12 cellular contexts compared by ENCODE assay signal in the genomic region with DNA sequence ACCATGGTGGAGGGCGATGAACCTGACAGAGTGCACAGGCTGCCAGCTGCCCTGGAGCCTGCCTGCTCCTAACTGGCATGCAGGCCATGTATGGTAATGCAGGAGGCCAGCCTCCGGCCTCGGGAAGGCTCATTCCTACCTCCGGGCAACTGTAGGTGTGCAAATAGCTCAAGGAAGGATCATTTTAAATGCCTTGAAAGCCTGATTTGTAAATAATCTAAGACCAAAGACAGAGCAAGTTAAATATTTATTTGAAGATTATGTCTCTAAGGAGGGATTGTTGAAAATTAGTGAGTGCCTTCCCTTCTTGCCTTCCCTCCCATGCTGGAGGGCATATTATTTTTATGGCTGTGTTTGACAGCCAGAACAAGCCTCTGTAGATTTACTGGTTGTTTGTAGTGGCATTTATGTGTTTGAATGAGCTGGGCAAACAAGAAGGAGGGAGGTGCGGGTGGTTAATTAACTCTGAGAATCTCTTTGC.
DNase-seq lines count a peak whose midpoint lies in the region; ATAC-seq and TF ChIP-seq lines count a peak whose summit lies in the region.
"Had no signal": no experiment of that assay in that cellular context is flagged by ENCODE, and none has a peak within 500 bp of the region (broad histone marks: within the 10 kb centered on the region; RNA-seq: fewer than 3 reads in every experiment).

No MANE protein-coding gene starts in this region.

- no peak overlapping the region for H3K4me3 Mint-ChIP-seq in H9
- H3K4me3 Mint-ChIP-seq: activated CD8-positive, alpha-beta T cell treated with anti-CD3 and anti-CD28 coated beads, Interleukin-2, amount 10 ng/mL, durations not matched to agents 7 days and 5 days; activated naive CD4-positive, alpha-beta T cell treated with anti-CD3 and anti-CD28 coated beads for 36 hours had no signal

- H3K4me1 ChIP-seq in A673 (ENCODE audit: insufficient read depth, low read length, poor library complexity, severe bottlenecking): peaks cover 67% of the 10 kb centered on the region
- H3K4me1 ChIP-seq in H9 (ENCODE audit: insufficient read depth, low read length): peaks cover 3% of the 10 kb centered on the region; the same call in 1 of the 2 replicates
- peaks cover 9% of the 10 kb centered on the region for H3K4me1 ChIP-seq in body of pancreas
- H3K4me1 ChIP-seq in mesendoderm (ENCODE audit: control insufficient read depth, low read depth, low read length): no peaks in the 10 kb centered on the region
- no peaks in the 10 kb centered on the region for H3K4me1 ChIP-seq in aorta (ENCODE audit: control insufficient read depth in 1 of 2, insufficient read depth in 2 of 2, low read length in 2 of 2)
- H3K4me1 ChIP-seq: Peyer's patch had no signal

- no peak overlapping the region for H3K27ac Mint-ChIP-seq in H9
- H3K27ac Mint-ChIP-seq: activated CD8-positive, alpha-beta T cell treated with anti-CD3 and anti-CD28 coated beads, Interleukin-2, amount 10 ng/mL, durations not matched to agents 7 days and 5 days; activated naive CD4-positive, alpha-beta T cell treated with anti-CD3 and anti-CD28 coated beads for 36 hours had no signal

- no peak overlapping the region for H2BK120ac ChIP-seq in H9 (ENCODE audit: low read depth, low read length, poor library complexity, severe bottlenecking)
- H2BK120ac ChIP-seq in mesendoderm (ENCODE audit: low read depth, low read length): no peak overlapping the region

- H4K91ac ChIP-seq in H9 (ENCODE audit: insufficient read length, low read depth, low read length): no peak overlapping the region

- CTCF ChIA-PET in A673 (lab: Charles Lee): no interaction called here

- H3K27ac ChIP-seq in A673 (ENCODE audit: low read depth, low read length, poor library complexity, severe bottlenecking): peak overlapping the region; percentile 70
- H3K27ac ChIP-seq in H9 (ENCODE audit: insufficient read length, low read depth, low read length): no peak overlapping the region
- no peak overlapping the region for H3K27ac ChIP-seq in body of pancreas
- H3K27ac ChIP-seq in mesendoderm (ENCODE audit: low read depth, low read length): no peak overlapping the region
- no peak overlapping the region for H3K27ac ChIP-seq in aorta (ENCODE audit: low read depth in 1 of 2, low read length in 2 of 2)
- H3K27ac ChIP-seq: Peyer's patch had no signal

- DNase-seq in A673 (ENCODE audit: low spot score) (no peak), H9 (no peak), body of pancreas (peak in 3 of 4 donors; percentile 21 to 32 (median 32)), mesendoderm (peak; percentile 29), activated gamma-delta T cell treated with Interleukin-2 at 50 U/mL for 16 hours (no peak), aorta (no peak), OCI-M1 (lab: John Stamatoyannopoulos, UW) (no peak)
- no peak for DNase-seq in activated effector memory CD4-positive, alpha-beta T cell treated with anti-CD3 and anti-CD28 coated beads, Interleukin-2, amount 50 U/mL, for 16 hours
- DNase-seq: activated CD8-positive, alpha-beta T cell treated with anti-CD3 and anti-CD28 coated beads, Interleukin-2, amount 10 ng/mL, durations not matched to agents 7 days and 5 days; activated naive CD4-positive, alpha-beta T cell treated with anti-CD3 and anti-CD28 coated beads for 36 hours; NCI-H1930; Peyer's patch had no signal

- H3T11ph ChIP-seq in H9 (ENCODE audit: low read length): no peak overlapping the region

- H3K23me2 ChIP-seq in H9 (ENCODE audit: insufficient read length, low read depth, low read length, poor library complexity, severe bottlenecking): no peaks in the 10 kb centered on the region

- H3K18ac ChIP-seq in H9 (ENCODE audit: insufficient read length, low read depth, low read length) (no peak overlapping the region), mesendoderm (ENCODE audit: low read length) (no peak overlapping the region)

- H3K79me1 ChIP-seq in H9 (ENCODE audit: insufficient read depth, low read depth, low read length, poor library complexity, severe bottlenecking) (no peaks in the 10 kb centered on the region), mesendoderm (ENCODE audit: low read length) (no peaks in the 10 kb centered on the region)

- intact Hi-C loops in A673 (cut with micrococcal nuclease; ENCODE audit: unreplicated experiment) (loop anchor here (10.0 kb wide), 1 partner anchor 765 kb away; no protein-coding TSS in a partner anchor), body of pancreas (cut with DNase I) (no loop called here), aorta (cut with DNase I) (loop anchor here in 1 of 2 donors (10.0 kb wide), 2 partner anchors 305 to 685 kb away; a partner anchor contains a TSS)

- H3K9me3 ChIP-seq in A673 (ENCODE audit: low read depth, low read length, poor library complexity, severe bottlenecking) (no peaks in the 10 kb centered on the region), H9 (ENCODE audit: control insufficient read depth, low read depth, low read length) (no peaks in the 10 kb centered on the region), body of pancreas (no peaks in the 10 kb centered on the region), aorta (ENCODE audit: control insufficient read depth, low read length) (no peaks in the 10 kb centered on the region)
- H3K9me3 ChIP-seq: Peyer's patch had no signal

- no peaks in the 10 kb centered on the region for H3K79me2 ChIP-seq in H9 (ENCODE audit: insufficient read depth, low read length)
- no peaks in the 10 kb centered on the region for H3K79me2 ChIP-seq in mesendoderm (ENCODE audit: control insufficient read depth, insufficient read depth, low read length)

- H3K4me3 ChIP-seq in A673 (ENCODE audit: low read depth, low read length, poor library complexity, severe bottlenecking) (no peak overlapping the region), body of pancreas (no peak overlapping the region), mesendoderm (ENCODE audit: low read length) (no peak overlapping the region), aorta (ENCODE audit: low read length in 2 of 2) (no peak overlapping the region)
- H3K4me3 ChIP-seq: Peyer's patch had no signal

- TF ChIP-seq CTCF in A673 (conservative IDR thresholded peaks at IDR 0.05; ENCODE audit: low read depth, low read length) (peak; percentile 26; the same call in 1 of the 2 replicates), H9 (conservative IDR thresholded peaks at IDR 0.05) (peak; percentile 41), body of pancreas (IDR thresholded peaks at IDR 0.05) (peak in 4 of 7 experiments; percentile 20 to 37 (median 34))

- no peak overlapping the region for H3K9ac ChIP-seq in H9 (ENCODE audit: extremely low read depth, insufficient read length, low read length)
- H3K9ac ChIP-seq in mesendoderm (ENCODE audit: low read length): no peak overlapping the region

- H3K4ac ChIP-seq in H9 (ENCODE audit: low read depth, low read length) (no peak overlapping the region), mesendoderm (ENCODE audit: low read depth, low read length) (no peak overlapping the region)

- H2BK15ac ChIP-seq in H9 (ENCODE audit: low read depth, low read length): no peak overlapping the region
- no peak overlapping the region for H2BK15ac ChIP-seq in mesendoderm (replicated peaks; ENCODE audit: low read depth)

- H4K5ac ChIP-seq in H9 (ENCODE audit: insufficient read length, low read depth, low read length): no peak overlapping the region
- H4K5ac ChIP-seq in mesendoderm (ENCODE audit: low read length): no peak overlapping the region

- H3K23ac ChIP-seq in H9 (ENCODE audit: insufficient read length, low read depth, low read length) (no peak overlapping the region), mesendoderm (ENCODE audit: low read length) (no peak overlapping the region)

- no CpG with 5 or more reads among the region's 5 CpGs for WGBS in H9 (ENCODE audit: extremely low coverage, insufficient read length, low lambda C conversion rate)
- WGBS in body of pancreas, 2 donors: 34 to 53% methylated on average over 5 of the region's 5 CpGs
- no CpG with 5 or more reads among the region's 5 CpGs for WGBS in mesendoderm (ENCODE audit: extremely low coverage, insufficient coverage, low lambda C conversion rate)
- WGBS in aorta, 2 donors: 91 to 97% methylated on average over 5 of the region's 5 CpGs

- POLR2A ChIA-PET in A673 (lab: Charles Lee; ENCODE audit: low non-redundant PET): no interaction called here

- H2AK5ac ChIP-seq in H9 (ENCODE audit: insufficient read length, low read length) (no peak overlapping the region), mesendoderm (ENCODE audit: low read length) (no peak overlapping the region)

- H2BK12ac ChIP-seq in H9 (ENCODE audit: insufficient read length, low read depth, low read length): no peak overlapping the region

- no peaks in the 10 kb centered on the region for H3K36me3 Mint-ChIP-seq in H9 (ENCODE audit: insufficient read depth in 1 of 3, low read depth in 3 of 3)

- no peaks in the 10 kb centered on the region for H4K20me1 ChIP-seq in H9 (ENCODE audit: control insufficient read depth, insufficient read depth, insufficient read length)

- H3K27me3 ChIP-seq in A673 (replicated peaks; ENCODE audit: insufficient read depth, low read depth, low read length, poor library complexity) (no peaks in the 10 kb centered on the region), H9 (ENCODE audit: insufficient read depth, low read length) (no peaks in the 10 kb centered on the region), body of pancreas (no peaks in the 10 kb centered on the region), mesendoderm (ENCODE audit: insufficient read depth, low read length, poor library complexity) (no peaks in the 10 kb centered on the region), aorta (ENCODE audit: control insufficient read depth in 1 of 2, insufficient read depth in 2 of 2, low read length in 1 of 2) (no peaks in the 10 kb centered on the region)
- H3K27me3 ChIP-seq: Peyer's patch had no signal

- no peak overlapping the region for H4K8ac ChIP-seq in H9 (replicated peaks; ENCODE audit: insufficient read length, low read depth, low read length)
- no peak overlapping the region for H4K8ac ChIP-seq in mesendoderm (ENCODE audit: low read depth, low read length)

- BruUV-seq in A673 (replicated peaks; lab: Mats Ljungman, UMichigan): no TSS peak

- peaks cover 1% of the 10 kb centered on the region for H3K27me3 Mint-ChIP-seq in H9 (ENCODE audit: low read depth)

- no peaks in the 10 kb centered on the region for H3K9me3 Mint-ChIP-seq in H9
- H3K9me3 Mint-ChIP-seq: activated naive CD4-positive, alpha-beta T cell treated with anti-CD3 and anti-CD28 coated beads for 36 hours had no signal

- H3K4me1 Mint-ChIP-seq in H9: peaks cover 25 to 33% of the 10 kb centered on the region in 2 experiments

- no peak overlapping the region for H2BK20ac ChIP-seq in H9 (ENCODE audit: low read depth, low read length, poor library complexity, severe bottlenecking)

- H3K4me2 ChIP-seq in H9 (ENCODE audit: insufficient read depth, insufficient read length, low read length) (no peak overlapping the region), mesendoderm (ENCODE audit: low read length) (no peak overlapping the region)

- H3K56ac ChIP-seq in H9 (ENCODE audit: insufficient read length, low read depth, low read length) (no peak overlapping the region), mesendoderm (ENCODE audit: low read length) (no peak overlapping the region)

- H3K36me3 ChIP-seq in A673 (ENCODE audit: insufficient read depth, low read length, poor library complexity, severe bottlenecking) (no peaks in the 10 kb centered on the region), body of pancreas (replicated peaks in 1 of 2; ENCODE audit: insufficient read depth in 1 of 2, low read depth in 2 of 2) (no peaks in the 10 kb centered on the region), mesendoderm (ENCODE audit: control insufficient read depth, insufficient read depth, low read length) (no peaks in the 10 kb centered on the region), aorta (ENCODE audit: control insufficient read depth in 1 of 2, insufficient read depth in 2 of 2, low read length in 1 of 2) (no peaks in the 10 kb centered on the region)
- H3K36me3 ChIP-seq: Peyer's patch had no signal

- no peak overlapping the region for H3K14ac ChIP-seq in H9 (ENCODE audit: insufficient read depth, low read length)

- ATAC-seq in body of pancreas: peak; percentile 52
- no peak for ATAC-seq in aorta (ENCODE audit: low FRiP score)
- ATAC-seq: activated CD8-positive, alpha-beta T cell treated with anti-CD3 and anti-CD28 coated beads, Interleukin-2, amount 10 ng/mL, durations not matched to agents 7 days and 5 days had no signal

- TF ChIP-seq POLR2A in body of pancreas (IDR thresholded peaks at IDR 0.05): no peak

- H2AFZ ChIP-seq in H9 (ENCODE audit: low read length): no peak overlapping the region

- no peak overlapping the region for H2BK5ac ChIP-seq in H9 (ENCODE audit: insufficient read length, low read length)
- no peak overlapping the region for H2BK5ac ChIP-seq in mesendoderm (ENCODE audit: low read length)

Comparison
In these comparisons a context has a peak if more than half of its experiments do, and no peak if none do; other contexts are left out.
1. DNase-seq: peak in body of pancreas (3 of 4) and mesendoderm (single experiment); none in A673 (single experiment), H9 (single experiment), activated gamma-delta T cell treated with Interleukin-2 at 50 U/mL for 16 hours (single experiment), activated effector memory CD4-positive, alpha-beta T cell treated with anti-CD3 and anti-CD28 coated beads, Interleukin-2, amount 50 U/mL, for 16 hours (single experiment), aorta (0 of 2) and OCI-M1 (single experiment).
2. Peak in every context shown above with its lines, with median percentiles within 50 percentile points of each other: CTCF ChIP-seq.